11 cellular contexts compared by ENCODE assay signal in the genomic region with DNA sequence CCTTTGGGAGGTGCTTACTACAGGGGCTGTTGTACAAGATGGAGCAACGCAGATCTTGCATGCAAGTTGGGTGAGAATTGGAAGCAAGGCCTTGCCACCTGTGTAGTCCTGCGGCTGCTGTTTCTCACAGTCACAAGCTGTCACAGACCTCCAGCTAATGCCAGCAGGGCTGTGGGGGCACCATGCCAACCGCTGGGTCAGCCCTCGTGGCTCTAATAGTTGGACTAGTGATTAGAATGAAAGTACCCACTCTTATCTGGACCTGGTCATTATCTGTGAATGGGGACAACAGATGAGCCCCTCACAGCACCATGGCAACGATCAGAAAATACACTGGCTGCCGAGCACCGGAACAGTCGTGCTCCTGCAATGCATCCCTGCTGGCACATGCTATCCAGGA.
"Had no signal": no experiment of that assay in that cellular context is flagged by ENCODE, and none has a peak within 500 bp of the region (broad histone marks: within the 10 kb centered on the region; RNA-seq: fewer than 3 reads in every experiment).

No MANE protein-coding gene starts in this region.

- DNase-seq: amniotic stem cell; dermis blood vessel endothelial cell; endodermal cell; erythroblast; left lung; mesendoderm; nephron progenitor cell; ovary; stimulated activated CD4-positive, alpha-beta T cell treated with anti-CD3 and anti-CD28 coated beads, Interleukin-15, amount 100 ng/mL, for 24 hours; stimulated activated CD4-positive, alpha-beta T cell treated with anti-CD3 and anti-CD28 coated beads, Interleukin-4, amount 100 ng/mL, for 24 hours; upper lobe of right lung had no signal
